ENCODE assay signal across 1 cellular context in the genomic region with DNA sequence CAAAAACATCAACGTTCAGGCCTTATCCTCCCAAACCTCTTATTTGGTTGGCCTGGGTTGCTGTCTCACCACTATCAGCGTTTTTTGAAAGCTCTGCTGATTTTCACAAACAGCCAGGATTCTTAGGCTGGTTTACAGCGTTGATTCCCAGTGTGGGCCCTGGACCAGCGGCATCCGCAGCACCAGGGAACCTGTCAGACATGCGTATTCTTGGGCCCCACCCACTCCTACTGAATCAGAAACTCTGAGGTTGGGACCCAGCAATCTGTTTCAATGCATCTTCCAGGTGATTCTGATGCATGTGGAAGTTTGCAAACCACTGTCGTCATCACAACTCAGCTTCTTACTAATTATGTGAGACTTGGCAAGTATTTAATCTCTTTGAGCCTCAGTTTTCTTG.
TF ChIP-seq lines count a peak whose summit lies in the region.

No MANE protein-coding gene starts in this region.

TF ChIP-seq in IMR-90, 13 proteins besides CTCF, POLR2A, EP300 and RAD21:
- TF ChIP-seq MAZ (IDR thresholded peaks at IDR 0.05; ENCODE audit: borderline replicate concordance, low read depth, low read length) (no peak), CHD1 (IDR thresholded peaks at IDR 0.05; ENCODE audit: low read depth, low read length) (no peak), FOS (IDR thresholded peaks at IDR 0.05; ENCODE audit: low read depth, low read length) (no peak), RFX5 (IDR thresholded peaks at IDR 0.05; ENCODE audit: low read depth, low read length) (no peak), BHLHE40 (IDR thresholded peaks at IDR 0.05; ENCODE audit: low read depth, low read length) (no peak), NFE2L2 (IDR thresholded peaks at IDR 0.05; ENCODE audit: low read depth, low read length) (no peak), MXI1 (IDR thresholded peaks at IDR 0.05; ENCODE audit: borderline replicate concordance, low read depth, low read length) (no peak), RCOR1 (IDR thresholded peaks at IDR 0.05; ENCODE audit: insufficient replicate concordance, low read length) (no peak), CEBPB (IDR thresholded peaks at IDR 0.05; ENCODE audit: low read depth, low read length) (no peak), SMC3 (IDR thresholded peaks at IDR 0.05; ENCODE audit: low read depth, low read length) (no peak), MAFK (IDR thresholded peaks at IDR 0.05; ENCODE audit: low read depth, low read length) (no peak)
- TF ChIP-seq, protein P1, sequence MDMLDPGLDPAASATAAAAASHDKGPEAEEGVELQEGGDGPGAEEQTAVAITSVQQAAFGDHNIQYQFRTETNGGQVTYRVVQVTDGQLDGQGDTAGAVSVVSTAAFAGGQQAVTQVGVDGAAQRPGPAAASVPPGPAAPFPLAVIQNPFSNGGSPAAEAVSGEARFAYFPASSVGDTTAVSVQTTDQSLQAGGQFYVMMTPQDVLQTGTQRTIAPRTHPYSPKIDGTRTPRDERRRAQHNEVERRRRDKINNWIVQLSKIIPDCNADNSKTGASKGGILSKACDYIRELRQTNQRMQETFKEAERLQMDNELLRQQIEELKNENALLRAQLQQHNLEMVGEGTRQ (IDR thresholded peaks at IDR 0.05; ENCODE audit: low read depth, low read length) = no peak
- TF ChIP-seq, protein P2, sequence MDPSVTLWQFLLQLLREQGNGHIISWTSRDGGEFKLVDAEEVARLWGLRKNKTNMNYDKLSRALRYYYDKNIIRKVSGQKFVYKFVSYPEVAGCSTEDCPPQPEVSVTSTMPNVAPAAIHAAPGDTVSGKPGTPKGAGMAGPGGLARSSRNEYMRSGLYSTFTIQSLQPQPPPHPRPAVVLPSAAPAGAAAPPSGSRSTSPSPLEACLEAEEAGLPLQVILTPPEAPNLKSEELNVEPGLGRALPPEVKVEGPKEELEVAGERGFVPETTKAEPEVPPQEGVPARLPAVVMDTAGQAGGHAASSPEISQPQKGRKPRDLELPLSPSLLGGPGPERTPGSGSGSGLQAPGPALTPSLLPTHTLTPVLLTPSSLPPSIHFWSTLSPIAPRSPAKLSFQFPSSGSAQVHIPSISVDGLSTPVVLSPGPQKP (IDR thresholded peaks at IDR 0.05; ENCODE audit: borderline replicate concordance, low read depth, low read length) = no peak
